ENCODE assay signal across 29 cellular contexts in genomic region chr3:174783502-174783901, GRCh38.
"Had no signal": no experiment of that assay in that cellular context is flagged by ENCODE, and none has a peak within 500 bp of the region (broad histone marks: within the 10 kb centered on the region; RNA-seq: fewer than 3 reads in every experiment).

No MANE protein-coding gene starts in this region.

- H3K36me3 Mint-ChIP-seq: stimulated activated effector memory CD8-positive, alpha-beta T cell treated with anti-CD3 and anti-CD28 coated beads, Interleukin-12 subunit alpha, Interleukin-12 subunit beta, amount 100 ng/mL, for 72 hours; stimulated activated memory B cell treated with anti-CD40 and anti-IgM and Interleukin-4, amounts not matched to agents 10 μg/mL and 1 μg/mL and 100 μg/mL, for 72 hours; stimulated activated naive B cell treated with anti-CD40 and anti-IgM and Interleukin-4, amounts not matched to agents 10 μg/mL and 1 μg/mL and 100 μg/mL, for 72 hours; type B pancreatic cell had no signal

- H3K27me3 Mint-ChIP-seq: stimulated activated memory B cell treated with anti-CD40 and anti-IgM and Interleukin-4, amounts not matched to agents 10 μg/mL and 1 μg/mL and 100 μg/mL, for 72 hours; stimulated activated naive B cell treated with anti-CD40 and anti-IgM and Interleukin-4, amounts not matched to agents 10 μg/mL and 1 μg/mL and 100 μg/mL, for 72 hours; stimulated activated naive CD8-positive, alpha-beta T cell treated with anti-CD3 and anti-CD28 coated beads, Interleukin-15, amount 100 ng/mL, for 72 hours; stimulated activated naive CD8-positive, alpha-beta T cell treated with anti-CD3 and anti-CD28 coated beads, Interleukin-15, Interleukin-2, amounts not matched to agents 100 ng/mL and 50 ng/mL, for 24 hours; type B pancreatic cell had no signal

- H3K4me1 Mint-ChIP-seq: stimulated activated effector memory CD8-positive, alpha-beta T cell treated with anti-CD3 and anti-CD28 coated beads, Interleukin-12 subunit alpha, Interleukin-12 subunit beta, amount 100 ng/mL, for 72 hours; stimulated activated memory B cell treated with anti-CD40 and anti-IgM and Interleukin-4, amounts not matched to agents 10 μg/mL and 1 μg/mL and 100 μg/mL, for 72 hours; stimulated activated naive B cell treated with anti-CD40 and anti-IgM and Interleukin-4, amounts not matched to agents 10 μg/mL and 1 μg/mL and 100 μg/mL, for 72 hours; stimulated activated naive CD8-positive, alpha-beta T cell treated with anti-CD3 and anti-CD28 coated beads, Interleukin-15, amount 100 ng/mL, for 72 hours had no signal

- H3K9me3 Mint-ChIP-seq: stimulated activated naive CD8-positive, alpha-beta T cell treated with anti-CD3 and anti-CD28 coated beads, Interleukin-15, Interleukin-2, amounts not matched to agents 100 ng/mL and 50 ng/mL, for 24 hours; type B pancreatic cell had no signal

- H3K4me3 Mint-ChIP-seq: stimulated activated effector memory CD8-positive, alpha-beta T cell treated with anti-CD3 and anti-CD28 coated beads, Interleukin-12 subunit alpha, Interleukin-12 subunit beta, amount 100 ng/mL, for 72 hours; stimulated activated memory B cell treated with anti-CD40 and anti-IgM and Interleukin-4, amounts not matched to agents 10 μg/mL and 1 μg/mL and 100 μg/mL, for 72 hours; stimulated activated naive B cell treated with anti-CD40 and anti-IgM and Interleukin-4, amounts not matched to agents 10 μg/mL and 1 μg/mL and 100 μg/mL, for 72 hours; stimulated activated naive CD8-positive, alpha-beta T cell treated with anti-CD3 and anti-CD28 coated beads, Interleukin-15, amount 100 ng/mL, for 72 hours; stimulated activated naive CD8-positive, alpha-beta T cell treated with anti-CD3 and anti-CD28 coated beads, Interleukin-15, Interleukin-2, amounts not matched to agents 100 ng/mL and 50 ng/mL, for 24 hours; type B pancreatic cell had no signal

- H3K27ac Mint-ChIP-seq: stimulated activated effector memory CD8-positive, alpha-beta T cell treated with anti-CD3 and anti-CD28 coated beads, Interleukin-12 subunit alpha, Interleukin-12 subunit beta, amount 100 ng/mL, for 72 hours; stimulated activated memory B cell treated with anti-CD40 and anti-IgM and Interleukin-4, amounts not matched to agents 10 μg/mL and 1 μg/mL and 100 μg/mL, for 72 hours; stimulated activated naive B cell treated with anti-CD40 and anti-IgM and Interleukin-4, amounts not matched to agents 10 μg/mL and 1 μg/mL and 100 μg/mL, for 72 hours; stimulated activated naive CD8-positive, alpha-beta T cell treated with anti-CD3 and anti-CD28 coated beads, Interleukin-15, amount 100 ng/mL, for 72 hours; stimulated activated naive CD8-positive, alpha-beta T cell treated with anti-CD3 and anti-CD28 coated beads, Interleukin-15, Interleukin-2, amounts not matched to agents 100 ng/mL and 50 ng/mL, for 24 hours; type B pancreatic cell had no signal

- FAIRE-seq: urothelium cell line had no signal

- H3K4me3 ChIP-seq: stomach, suprapubic skin, testis, thoracic aorta, thyroid gland, tibial artery, tibial nerve, transverse colon, upper lobe of left lung, upper lobe of right lung, uterus, vagina had no signal

- H3K27me3 ChIP-seq: stomach, suprapubic skin, testis, thyroid gland, tibial artery, tibial nerve, transverse colon, upper lobe of left lung, upper lobe of right lung, uterus, vagina had no signal

- H3K9me3 ChIP-seq: stomach, suprapubic skin, testis, thoracic aorta, thyroid gland, tibial artery, tibial nerve, transverse colon, upper lobe of left lung, upper lobe of right lung, vagina had no signal

- H3K36me3 ChIP-seq: stomach, suprapubic skin, thoracic aorta, thyroid gland, tibial artery, tibial nerve, transverse colon, upper lobe of left lung, upper lobe of right lung, uterus, vagina had no signal

- DNase-seq: stimulated activated CD4-positive, alpha-beta T cell treated with anti-CD3 and anti-CD28 coated beads, Interleukin-2, amount 100 ng/mL, for 48 hours; stimulated activated CD4-positive, alpha-beta T cell treated with anti-CD3 and anti-CD28 coated beads, Interleukin-4, amount 100 ng/mL, for 1 hour; stimulated activated CD4-positive, alpha-beta T cell treated with anti-CD3 and anti-CD28 coated beads, Interleukin-4, amount 100 ng/mL, for 24 hours; stimulated activated CD4-positive, alpha-beta T cell treated with anti-CD3 and anti-CD28 coated beads, Interleukin-4, amount 100 ng/mL, for 4 hours; stimulated activated CD8-positive, alpha-beta memory T cell treated with anti-CD3 and anti-CD28 coated beads, Interleukin-4, amount 100 ng/mL, for 48 hours; stimulated activated naive B cell treated with anti-CD40 and anti-IgM and Interleukin-4, amounts not matched to agents 10 μg/mL and 1 μg/mL and 100 μg/mL, for 72 hours; stimulated activated naive CD4-positive, alpha-beta T cell; stimulated activated naive CD4-positive, alpha-beta T cell treated with Interleukin-2 at 50 U/mL for 16 hours; stimulated activated naive CD8-positive, alpha-beta T cell treated with anti-CD3 and anti-CD28 coated beads, Interleukin-15, amount 100 ng/mL, for 72 hours; stimulated activated naive CD8-positive, alpha-beta T cell treated with anti-CD3 and anti-CD28 coated beads, Interleukin-15, Interleukin-2, amounts not matched to agents 100 U/mL and 50 U/mL, for 24 hours; stomach; substantia nigra; testis; thyroid gland; tibial artery; transverse colon; trophoblast cell; upper lobe of left lung; upper lobe of right lung; uterus had no signal

- ATAC-seq: stimulated activated effector memory CD8-positive, alpha-beta T cell treated with anti-CD3 and anti-CD28 coated beads, Interleukin-12 subunit alpha, Interleukin-12 subunit beta, amount 100 ng/mL, for 72 hours; stimulated activated memory B cell treated with anti-CD40 and anti-IgM and Interleukin-4, amounts not matched to agents 10 μg/mL and 1 μg/mL and 100 μg/mL, for 72 hours; stimulated activated naive B cell treated with anti-CD40 and anti-IgM and Interleukin-4, amounts not matched to agents 10 μg/mL and 1 μg/mL and 100 μg/mL, for 72 hours; stimulated activated naive CD8-positive, alpha-beta T cell treated with anti-CD3 and anti-CD28 coated beads, Interleukin-15, amount 100 ng/mL, for 72 hours; stimulated activated naive CD8-positive, alpha-beta T cell treated with anti-CD3 and anti-CD28 coated beads, Interleukin-15, Interleukin-2, amounts not matched to agents 100 U/mL and 50 U/mL, for 24 hours; upper lobe of right lung had no signal

- H3K4me1 ChIP-seq: stomach, suprapubic skin, testis, thyroid gland, tibial artery, tibial nerve, transverse colon, upper lobe of left lung, upper lobe of right lung, uterus, vagina had no signal

- H3K27ac ChIP-seq: stomach, suprapubic skin, testis, thoracic aorta, thyroid gland, tibial artery, tibial nerve, transverse colon, upper lobe of left lung, upper lobe of right lung, uterus, vagina had no signal
